Comparison of ENCODE assay signal across 27 cellular contexts in genomic region chrX:41543668-41544067, GRCh38.
"Had no signal": no experiment of that assay in that cellular context is flagged by ENCODE, and none has a peak within 500 bp of the region (broad histone marks: within the 10 kb centered on the region; RNA-seq: fewer than 3 reads in every experiment).

No MANE protein-coding gene starts in this region.

- H3K27ac ChIP-seq: neutrophil, parathyroid adenoma, psoas muscle, skin epidermis, spleen, stomach, thoracic aorta, thyroid gland, tibial nerve, upper lobe of left lung, vagina had no signal

- FAIRE-seq: urothelium cell line had no signal

- H2AFZ ChIP-seq: parathyroid adenoma had no signal

- H3K9me3 ChIP-seq: neutrophil, psoas muscle, spleen, stomach, thoracic aorta, thyroid gland, tibial nerve, upper lobe of left lung, vagina had no signal

- H3K4me1 ChIP-seq: psoas muscle, spleen, stomach, thyroid gland, tibial nerve, upper lobe of left lung, vagina had no signal

- H3K4me2 ChIP-seq: smooth muscle cell had no signal

- H3K79me2 ChIP-seq: parathyroid adenoma had no signal

- H3K9ac ChIP-seq: parathyroid adenoma had no signal

- H3K36me3 ChIP-seq: neutrophil, stomach, thoracic aorta, thyroid gland, tibial nerve, vagina had no signal

- DNase-seq: naive thymus-derived CD8-positive, alpha-beta T cell; nephron progenitor cell; nucleus accumbens; posterior cingulate gyrus; psoas muscle; right cardiac atrium; spleen; stimulated activated CD4-positive, alpha-beta T cell treated with anti-CD3 and anti-CD28 coated beads, Interleukin-12 subunit alpha, Interleukin-12 subunit beta, amount 100 ng/mL, for 4 hours; stimulated activated CD4-positive, alpha-beta T cell treated with anti-CD3 and anti-CD28 coated beads, Interleukin-1b, Interleukin-23, amount 100 ng/mL, for 48 hours; stimulated activated CD4-positive, alpha-beta T cell treated with anti-CD3 and anti-CD28 coated beads, Interleukin-4, amount 100 ng/mL, for 1 hour; stimulated activated CD4-positive, alpha-beta T cell treated with anti-CD3 and anti-CD28 coated beads, Interleukin-4, amount 100 ng/mL, for 4 hours; stimulated activated CD8-positive, alpha-beta memory T cell treated with anti-CD3 and anti-CD28 coated beads, Interleukin-4, amount 100 ng/mL, for 48 hours; stimulated activated naive CD4-positive, alpha-beta T cell treated with Interleukin-2 at 50 U/mL for 16 hours; stomach; thyroid gland; upper lobe of left lung had no signal

- H3K27me3 ChIP-seq: neutrophil, spleen, stomach, thyroid gland, tibial nerve, upper lobe of left lung, vagina had no signal

- H3K4me3 ChIP-seq: psoas muscle, skin epidermis, smooth muscle cell, spleen, stomach, thoracic aorta, thyroid gland, tibial nerve, upper lobe of left lung, vagina had no signal

- ATAC-seq: naive thymus-derived CD8-positive, alpha-beta T cell; natural killer cell treated with Interleukin-12 subunit alpha and Interleukin-12 subunit beta and Interleukin-15 and Interleukin-18, amount 100 ng/mL, for 72 hours; psoas muscle; right cardiac atrium; sciatic nerve; stimulated activated memory B cell treated with anti-CD40 and anti-IgM and Interleukin-4, amounts not matched to agents 10 μg/mL and 1 μg/mL and 100 μg/mL, for 72 hours had no signal
